In genomic region chr4:102780476-102781144, GRCh38 we compare ENCODE assay signal across 12 cellular contexts. TPM values are rescaled to one million over a fixed set of nuclear protein-coding genes. Genes with fewer than 3 reads are reported as not detected.
A peak's percentile ranks its signal among the peaks of the same experiment; 100 is the strongest.
DNase-seq lines count a peak whose midpoint lies in the region; ATAC-seq lines count a peak whose summit lies in the region.
"Had no signal": no experiment of that assay in that cellular context is flagged by ENCODE, and none has a peak within 500 bp of the region (broad histone marks: within the 10 kb centered on the region; RNA-seq: fewer than 3 reads in every experiment).

No MANE protein-coding gene starts in this region.

- H3K36me3 ChIP-seq in CD8-positive, alpha-beta memory T cell (ENCODE audit: insufficient read depth, low read length) = no peaks in the 10 kb centered on the region
- H3K36me3 ChIP-seq: heart right ventricle had no signal

- H3K27me3 Mint-ChIP-seq in CD8-positive, alpha-beta memory T cell = peaks cover 7 to 13% of the 10 kb centered on the region in 2 donors

- H3K4me1 Mint-ChIP-seq in CD8-positive, alpha-beta memory T cell = no peaks in the 10 kb centered on the region

- no peaks in the 10 kb centered on the region for H3K4me1 ChIP-seq in CD8-positive, alpha-beta memory T cell (ENCODE audit: insufficient read depth, low read length)
- H3K4me1 ChIP-seq: heart right ventricle, parathyroid adenoma had no signal

- CTCF ChIA-PET in CD8-positive, alpha-beta memory T cell (lab: Charles Lee) = no interaction called here

- no peaks in the 10 kb centered on the region for H3K27me3 ChIP-seq in CD8-positive, alpha-beta memory T cell (ENCODE audit: insufficient read depth, low read length, poor library complexity, severe bottlenecking)
- H3K27me3 ChIP-seq: heart right ventricle had no signal

- ATAC-seq in GM21717 (IDR thresholded peaks at IDR 0.05; ENCODE audit: unreplicated experiment) (peak; percentile 59), left colon (peak; percentile 29)

- no peaks in the 10 kb centered on the region for H3K9me3 Mint-ChIP-seq in CD8-positive, alpha-beta memory T cell

- peaks cover 0 to 1% (median 0%) of the 10 kb centered on the region in 3 donors for H3K36me3 Mint-ChIP-seq in CD8-positive, alpha-beta memory T cell

- POLR2A ChIA-PET in CD8-positive, alpha-beta memory T cell (lab: Charles Lee) = no interaction called here

- H3K4me3 Mint-ChIP-seq in CD8-positive, alpha-beta memory T cell = no peak overlapping the region

- H3K4me3 ChIP-seq in CD8-positive, alpha-beta memory T cell (ENCODE audit: low read length) = no peak overlapping the region
- H3K4me3 ChIP-seq: heart right ventricle had no signal

- intact Hi-C loops in left colon (cut with DNase I, micrococcal nuclease) = no loop called here

- no peak overlapping the region for H3K27ac ChIP-seq in CD8-positive, alpha-beta memory T cell (ENCODE audit: low read depth, low read length)
- H3K27ac ChIP-seq: heart right ventricle, parathyroid adenoma had no signal

- H3K27ac Mint-ChIP-seq in CD8-positive, alpha-beta memory T cell = no peak overlapping the region

- DNase-seq in Daoy (ENCODE audit: low read depth) = peak; percentile 29
- DNase-seq in RPMI8226 = peak; percentile 77
- no peak for DNase-seq in left colon
- DNase-seq in CD8-positive, alpha-beta memory T cell = no peak
- no peak for DNase-seq in Ammon's horn (ENCODE audit: low spot score)
- no peak for DNase-seq in stimulated activated CD4-positive, alpha-beta T cell treated with anti-CD3 and anti-CD28 coated beads, Interleukin-12 subunit alpha, Interleukin-12 subunit beta, amount 100 ng/mL, for 4 hours
- DNase-seq in NCI-H345 (lab: John Stamatoyannopoulos, UW) = no peak
- DNase-seq: aorta, heart right ventricle, NCI-H2227 treated with DMSO at 0.1 percent for 48 hours had no signal

- H3K9me3 ChIP-seq in CD8-positive, alpha-beta memory T cell (ENCODE audit: low read length) = no peaks in the 10 kb centered on the region
- H3K9me3 ChIP-seq: heart right ventricle had no signal

RNA-seq across cellular contexts. Expression of gene MANBA, which starts 19.8 kb away (rescaled TPM):
- total RNA-seq in Daoy (2014; rRNA removed; shearing (Covaris generic)) = 8.2 and 13.4 TPM in 2 replicates
- 10 to 100 TPM; 15.8 to 21.1 TPM for total RNA-seq in left colon
- 1 to 10 TPM; 9.1 to 9.5 TPM for total RNA-seq in CD8-positive, alpha-beta memory T cell
- 16.5 TPM for polyA plus RNA-seq in CD8-positive, alpha-beta memory T cell

RNA-seq across cellular contexts. Expression of gene UBE2D3, which starts 46.7 kb away (rescaled TPM):
- total RNA-seq in Daoy (2014; rRNA removed; shearing (Covaris generic)) = 204 and 230 TPM in 2 replicates
- 100 to 1,000 TPM; 289 to 296 TPM for total RNA-seq in left colon
- total RNA-seq in CD8-positive, alpha-beta memory T cell = 100 to 1,000 TPM; 436 to 452 TPM
- 466 TPM for polyA plus RNA-seq in CD8-positive, alpha-beta memory T cell

Comparison
In these comparisons a context has a peak if more than half of its experiments do, and no peak if none do; other contexts are left out.
1. DNase-seq: peak in Daoy (single experiment) and RPMI8226 (single experiment); none in left colon (0 of 2), CD8-positive, alpha-beta memory T cell (0 of 5), Ammon's horn (single experiment), stimulated activated CD4-positive, alpha-beta T cell treated with anti-CD3 and anti-CD28 coated beads, Interleukin-12 subunit alpha, Interleukin-12 subunit beta, amount 100 ng/mL, for 4 hours (single experiment) and NCI-H345 (single experiment).